7 cellular contexts compared by ENCODE assay signal in the genomic region with DNA sequence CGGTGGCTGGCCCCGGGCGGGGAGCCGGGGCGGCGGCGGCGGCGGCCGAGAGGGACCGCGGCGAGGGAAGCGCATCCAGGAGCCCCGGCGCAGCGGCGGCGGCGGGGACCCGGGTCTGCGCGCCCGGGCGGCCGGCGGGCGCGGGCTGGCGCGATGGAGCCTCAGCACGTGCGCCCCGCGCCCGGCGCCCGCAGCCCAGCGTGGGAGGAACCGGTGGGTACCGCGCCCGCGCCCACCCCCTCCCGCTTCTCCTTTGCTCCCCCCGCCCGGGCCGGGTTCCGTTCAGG. TPM values are rescaled to one million over a fixed set of nuclear protein-coding genes. Genes with fewer than 3 reads are reported as not detected.
DNase-seq lines count a peak whose midpoint lies in the region; ATAC-seq and TF ChIP-seq lines count a peak whose summit lies in the region.

No MANE protein-coding gene starts in this region.

- DNase-seq in GM23248: no peak
- no peak for DNase-seq in SK-N-MC (ENCODE audit: low read depth, low spot score)
- no peak for DNase-seq in left ventricle myocardium inferior
- no peak for DNase-seq in stimulated activated naive CD8-positive, alpha-beta T cell treated with anti-CD3 and anti-CD28 coated beads, Interleukin-15, amount 100 ng/mL, for 72 hours
- no peak for DNase-seq in NCI-H1436 (lab: John Stamatoyannopoulos, UW)
- no peak for DNase-seq in posterior cingulate gyrus
- DNase-seq in NCI-H748 (lab: John Stamatoyannopoulos, UW; ENCODE audit: unreplicated experiment): no peak

- no peaks in the 10 kb centered on the region for H3K27me3 Mint-ChIP-seq in stimulated activated naive CD8-positive, alpha-beta T cell treated with anti-CD3 and anti-CD28 coated beads, Interleukin-15, amount 100 ng/mL, for 72 hours

- H3K4me3 ChIP-seq in GM23248: peak overlapping the region; percentile 79
- H3K4me3 ChIP-seq in SK-N-MC: peak overlapping the region; percentile 92
- peak overlapping the region; percentile 89 for H3K4me3 ChIP-seq in left ventricle myocardium inferior

- peak overlapping the region; percentile 77 for H3K9ac ChIP-seq in GM23248
- peak overlapping the region; percentile 73 for H3K9ac ChIP-seq in SK-N-MC (ENCODE audit: insufficient read length)

- intact Hi-C loops in left ventricle myocardium inferior (cut with micrococcal nuclease): no loop called here
- intact Hi-C loops in posterior cingulate gyrus (cut with DNase I): loop anchor here (1.0 to 10.0 kb wide), 4 partner anchors 9 to 586 kb away; partner anchors contain the start of genes AKAP11 and RGCC

- no peak for TF ChIP-seq CTCF in left ventricle myocardium inferior (IDR thresholded peaks at IDR 0.05; ENCODE audit: borderline replicate concordance)

- H3K27me3 ChIP-seq in GM23248 (replicated peaks; ENCODE audit: insufficient read depth): no peaks in the 10 kb centered on the region
- H3K27me3 ChIP-seq in left ventricle myocardium inferior (ENCODE audit: low read depth): no peaks in the 10 kb centered on the region

- H3K27ac ChIP-seq in GM23248 (peak overlapping the region; percentile 66), SK-N-MC (no peak overlapping the region), left ventricle myocardium inferior (replicated peaks) (peak overlapping the region; percentile 98)

- H3F3A ChIP-seq in GM23248 (ENCODE audit: insufficient read depth): peaks cover 23% of the 10 kb centered on the region; the same call in 1 of the 2 replicates

- H3K79me2 ChIP-seq in GM23248 (ENCODE audit: insufficient read depth): peaks cover 47% of the 10 kb centered on the region

- WGBS in GM23248 (ENCODE audit: low coverage in 1 of 2, low lambda C conversion rate in 2 of 2, missing lambda C conversion rate in 2 of 2), 2 experiments: 0% methylated on average over 45 of the region's 49 CpGs; no CpG with 5 or more reads in 1 of the 2 experiments

- H3K9me2 ChIP-seq in GM23248 (ENCODE audit: insufficient read depth): no peaks in the 10 kb centered on the region

- peak overlapping the region; percentile 79 to 90 for H3K4me3 Mint-ChIP-seq in stimulated activated naive CD8-positive, alpha-beta T cell treated with anti-CD3 and anti-CD28 coated beads, Interleukin-15, amount 100 ng/mL, for 72 hours

- peaks cover 26% of the 10 kb centered on the region for H3K4me1 Mint-ChIP-seq in stimulated activated naive CD8-positive, alpha-beta T cell treated with anti-CD3 and anti-CD28 coated beads, Interleukin-15, amount 100 ng/mL, for 72 hours

- H3K36me3 ChIP-seq in GM23248 (ENCODE audit: low read depth): no peaks in the 10 kb centered on the region
- H3K36me3 ChIP-seq in SK-N-MC (ENCODE audit: insufficient read depth, low read length): no peaks in the 10 kb centered on the region
- H3K36me3 ChIP-seq in left ventricle myocardium inferior: no peaks in the 10 kb centered on the region

- no peak for ATAC-seq in stimulated activated naive CD8-positive, alpha-beta T cell treated with anti-CD3 and anti-CD28 coated beads, Interleukin-15, amount 100 ng/mL, for 72 hours

- peak overlapping the region; percentile 75 for H3K4me2 ChIP-seq in GM23248 (ENCODE audit: unreplicated experiment)

- H3K9me3 Mint-ChIP-seq in stimulated activated naive CD8-positive, alpha-beta T cell treated with anti-CD3 and anti-CD28 coated beads, Interleukin-15, amount 100 ng/mL, for 72 hours: peaks cover 7% of the 10 kb centered on the region in 2 donors

- H3K9me3 ChIP-seq in GM23248 (ENCODE audit: low read depth) (no peaks in the 10 kb centered on the region), SK-N-MC (ENCODE audit: low read depth, low read length) (no peaks in the 10 kb centered on the region; the same call in 1 of the 2 replicates), left ventricle myocardium inferior (replicated peaks) (peaks cover 4% of the 10 kb centered on the region)

- no peaks in the 10 kb centered on the region for H4K20me1 ChIP-seq in GM23248 (ENCODE audit: insufficient read depth)

- peak overlapping the region; percentile 85 for H2AFZ ChIP-seq in GM23248

- in situ Hi-C loops in GM23248 (cut with MboI): no loop called here

- no peak overlapping the region for H3K27ac Mint-ChIP-seq in stimulated activated naive CD8-positive, alpha-beta T cell treated with anti-CD3 and anti-CD28 coated beads, Interleukin-15, amount 100 ng/mL, for 72 hours

- peaks cover 6% of the 10 kb centered on the region; the same call in 1 of the 2 replicates for H3K4me1 ChIP-seq in GM23248 (ENCODE audit: insufficient read depth)
- H3K4me1 ChIP-seq in left ventricle myocardium inferior: peaks cover 31% of the 10 kb centered on the region

RNA-seq across cellular contexts. Expression of gene DGKH, which starts 7.8 kb away (rescaled TPM):
- 7.0 and 7.1 TPM in 2 replicates for total RNA-seq in GM23248 (2014; rRNA removed; shearing (Covaris generic))
- 1.4 and 1.5 TPM in 2 replicates for polyA plus RNA-seq in GM23248 (2016; fragmentation: Nextera tagmentation; extraction: Ambion mirVana)
- total RNA-seq in left ventricle myocardium inferior: 4.8 TPM
